Comparison of ENCODE assay signal across 13 cellular contexts in genomic region chr16:23145608-23146007, GRCh38. TPM values are rescaled to one million over a fixed set of nuclear protein-coding genes. Genes with fewer than 3 reads are reported as not detected.
DNase-seq lines count a peak whose midpoint lies in the region; ATAC-seq, FAIRE-seq and TF ChIP-seq lines count a peak whose summit lies in the region.
"Had no signal": no experiment of that assay in that cellular context is flagged by ENCODE, and none has a peak within 500 bp of the region (broad histone marks: within the 10 kb centered on the region; RNA-seq: fewer than 3 reads in every experiment).

No MANE protein-coding gene starts in this region.

- DNase-seq in left ventricle myocardium inferior, result no peak
- no peak for DNase-seq in heart left ventricle
- peak; percentile 33 for DNase-seq in brain microvascular endothelial cell
- peak; percentile 44 for DNase-seq in keratinocyte (ENCODE audit: low read depth, low spot score)
- no peak for DNase-seq in GM19240 (ENCODE audit: insufficient read length, low spot score)
- no peak for DNase-seq in activated CD4-positive, alpha-beta T cell treated with anti-CD3 and anti-CD28 coated beads, Interleukin-2, amount 10 ng/mL, durations not matched to agents 7 days and 5 days
- no peak for DNase-seq in sigmoid colon
- DNase-seq in COLO668 (lab: John Stamatoyannopoulos, UW; ENCODE audit: unreplicated experiment), result no peak
- DNase-seq: activated CD4-positive, alpha-beta T cell treated with anti-CD3 and anti-CD28 coated beads, Interleukin-2, amount 10 ng/mL, durations not matched to agents 24 days and 14 days; SJCRH30 had no signal

- peaks cover 70% of the 10 kb centered on the region for H3K79me2 ChIP-seq in keratinocyte (ENCODE audit: control insufficient read depth, insufficient read depth, low read length)

- H3K27me3 ChIP-seq in left ventricle myocardium inferior (ENCODE audit: low read depth) (no peaks in the 10 kb centered on the region), heart left ventricle (no peaks in the 10 kb centered on the region), brain microvascular endothelial cell (replicated peaks) (no peaks in the 10 kb centered on the region), keratinocyte (ENCODE audit: control insufficient read depth, extremely low read depth, insufficient read depth, low read length) (no peaks in the 10 kb centered on the region), sigmoid colon (no peaks in the 10 kb centered on the region)
- H3K27me3 ChIP-seq: SJCRH30 had no signal

- peak overlapping the region; percentile 87 for H3K9ac ChIP-seq in keratinocyte (ENCODE audit: control insufficient read depth, extremely low read depth, insufficient read depth, low read length)

- H3K9me1 ChIP-seq in keratinocyte (ENCODE audit: control insufficient read depth, extremely low read depth, insufficient read depth, low read length), result peaks cover 4% of the 10 kb centered on the region

- peak overlapping the region; percentile 93 for H3K4me2 ChIP-seq in keratinocyte (ENCODE audit: control insufficient read depth, extremely low read depth, insufficient read depth, low read depth, low read length)

- ATAC-seq in heart left ventricle, result no peak
- ATAC-seq: K562 had no signal

- no peaks in the 10 kb centered on the region for H3K9me3 Mint-ChIP-seq in activated CD4-positive, alpha-beta T cell treated with anti-CD3 and anti-CD28 coated beads, Interleukin-2, amount 10 ng/mL, durations not matched to agents 7 days and 5 days
- H3K9me3 Mint-ChIP-seq: activated CD4-positive, alpha-beta T cell treated with anti-CD3 and anti-CD28 coated beads, Interleukin-2, amount 10 ng/mL, durations not matched to agents 24 days and 14 days had no signal

- no peak overlapping the region for H3K4me3 Mint-ChIP-seq in activated CD4-positive, alpha-beta T cell treated with anti-CD3 and anti-CD28 coated beads, Interleukin-2, amount 10 ng/mL, durations not matched to agents 7 days and 5 days
- H3K4me3 Mint-ChIP-seq: activated CD4-positive, alpha-beta T cell treated with anti-CD3 and anti-CD28 coated beads, Interleukin-2, amount 10 ng/mL, durations not matched to agents 24 days and 14 days had no signal

- no peak overlapping the region for H3K4me3 ChIP-seq in left ventricle myocardium inferior
- no peak overlapping the region for H3K4me3 ChIP-seq in heart left ventricle
- no peak overlapping the region for H3K4me3 ChIP-seq in brain microvascular endothelial cell (ENCODE audit: low read depth, low read length)
- H3K4me3 ChIP-seq in keratinocyte (ENCODE audit: control insufficient read depth in 2 of 3, extremely low read depth in 1 of 3, insufficient read depth in 2 of 3, low read depth in 1 of 3, low read length in 3 of 3), result peak overlapping the region in 2 of 3 experiments; percentile 59 to 91
- H3K4me3 ChIP-seq in sigmoid colon, result no peak overlapping the region
- H3K4me3 ChIP-seq: K562, SJCRH30 had no signal

- TF ChIP-seq CTCF in left ventricle myocardium inferior (IDR thresholded peaks at IDR 0.05; ENCODE audit: borderline replicate concordance) (no peak), heart left ventricle (IDR thresholded peaks at IDR 0.05) (no peak), brain microvascular endothelial cell (IDR thresholded peaks at IDR 0.05; ENCODE audit: low read depth, low read length, missing control alignments) (no peak), keratinocyte (optimal IDR thresholded peaks at IDR 0.05 in 1 of 3, IDR thresholded peaks at IDR 0.05 in 1 of 3, conservative IDR thresholded peaks at IDR 0.05 in 1 of 3; ENCODE audit: extremely low read depth in 1 of 3, insufficient read depth in 2 of 3, low read length in 3 of 3) (no peak), sigmoid colon (IDR thresholded peaks at IDR 0.05) (no peak)

- H3K36me3 Mint-ChIP-seq in activated CD4-positive, alpha-beta T cell treated with anti-CD3 and anti-CD28 coated beads, Interleukin-2, amount 10 ng/mL, durations not matched to agents 7 days and 5 days (ENCODE audit: low read depth), result no peaks in the 10 kb centered on the region

- H3K36me3 ChIP-seq in left ventricle myocardium inferior (no peaks in the 10 kb centered on the region), heart left ventricle (no peaks in the 10 kb centered on the region), brain microvascular endothelial cell (replicated peaks) (no peaks in the 10 kb centered on the region), keratinocyte (ENCODE audit: control insufficient read depth in 2 of 2, extremely low read depth in 1 of 2, insufficient read depth in 2 of 2, low read length in 2 of 2) (no peaks in the 10 kb centered on the region), sigmoid colon (no peaks in the 10 kb centered on the region)
- H3K36me3 ChIP-seq: SJCRH30 had no signal

- H3K4me1 Mint-ChIP-seq in activated CD4-positive, alpha-beta T cell treated with anti-CD3 and anti-CD28 coated beads, Interleukin-2, amount 10 ng/mL, durations not matched to agents 7 days and 5 days, result peaks cover 35% of the 10 kb centered on the region

- peak; percentile 95 for FAIRE-seq in keratinocyte (lab: Jason Lieb, UNC)
- FAIRE-seq: K562 had no signal

- H2AFZ ChIP-seq in keratinocyte (ENCODE audit: control insufficient read depth, low read length), result no peak overlapping the region

- in situ Hi-C loops in brain microvascular endothelial cell (cut with HindIII; ENCODE audit: low pct_ligation_motif_present, low sequenced_read_pairs), result no loop called here

- intact Hi-C loops in left ventricle myocardium inferior (cut with micrococcal nuclease), result loop anchor here (10.0 kb wide), 1 partner anchor 71 kb away; no protein-coding TSS in a partner anchor
- intact Hi-C loops in heart left ventricle (cut with DNase I), result loop anchor here in 9 of 10 donors (2.0 to 10.0 kb wide), 6 partner anchors 15 to 951 kb away; no protein-coding TSS in a partner anchor
- intact Hi-C loops in sigmoid colon (cut with DNase I), result no loop called here

- H3K4me1 ChIP-seq in left ventricle myocardium inferior (peaks cover 80% of the 10 kb centered on the region), heart left ventricle (peaks cover 4 to 84% (median 49%) of the 10 kb centered on the region in 12 donors), keratinocyte (ENCODE audit: control insufficient read depth, extremely low read depth, insufficient read depth, low read length) (peaks cover 59% of the 10 kb centered on the region), sigmoid colon (peaks cover 0 to 82% (median 68%) of the 10 kb centered on the region in 4 donors)

- dilution Hi-C loops in keratinocyte (cut with MboI; ENCODE audit: extremely low pct_ligation_motif_present, low sequenced_read_pairs), result no loop called here

- POLR2A ChIA-PET in activated CD4-positive, alpha-beta T cell treated with anti-CD3 and anti-CD28 coated beads, Interleukin-2, amount 10 ng/mL, durations not matched to agents 7 days and 5 days (lab: Charles Lee), result no interaction called here

- no peak for TF ChIP-seq POLR2A in heart left ventricle (IDR thresholded peaks at IDR 0.05)
- TF ChIP-seq POLR2A in sigmoid colon (IDR thresholded peaks at IDR 0.05), result no peak

- 23 to 46% (median 44%) methylated on average over 3 of the region's 3 CpGs for WGBS in heart left ventricle, 4 donors
- WGBS in sigmoid colon, 2 donors, result 69 to 70% methylated on average over 3 of the region's 3 CpGs

- no peaks in the 10 kb centered on the region for H3K27me3 Mint-ChIP-seq in activated CD4-positive, alpha-beta T cell treated with anti-CD3 and anti-CD28 coated beads, Interleukin-2, amount 10 ng/mL, durations not matched to agents 7 days and 5 days
- H3K27me3 Mint-ChIP-seq: activated CD4-positive, alpha-beta T cell treated with anti-CD3 and anti-CD28 coated beads, Interleukin-2, amount 10 ng/mL, durations not matched to agents 24 days and 14 days had no signal

- H3K9me3 ChIP-seq in left ventricle myocardium inferior (replicated peaks), result no peaks in the 10 kb centered on the region
- no peaks in the 10 kb centered on the region for H3K9me3 ChIP-seq in heart left ventricle
- no peaks in the 10 kb centered on the region for H3K9me3 ChIP-seq in keratinocyte (ENCODE audit: control insufficient read depth, low read depth, low read length)
- no peaks in the 10 kb centered on the region for H3K9me3 ChIP-seq in sigmoid colon
- H3K9me3 ChIP-seq: SJCRH30 had no signal

- TF ChIP-seq EP300 in sigmoid colon (IDR thresholded peaks at IDR 0.05), result no peak

- no peaks in the 10 kb centered on the region for H4K20me1 ChIP-seq in keratinocyte (ENCODE audit: control insufficient read depth, extremely low read depth, insufficient read depth, low read length)

- no peak overlapping the region for H3K27ac Mint-ChIP-seq in activated CD4-positive, alpha-beta T cell treated with anti-CD3 and anti-CD28 coated beads, Interleukin-2, amount 10 ng/mL, durations not matched to agents 7 days and 5 days
- H3K27ac Mint-ChIP-seq: activated CD4-positive, alpha-beta T cell treated with anti-CD3 and anti-CD28 coated beads, Interleukin-2, amount 10 ng/mL, durations not matched to agents 24 days and 14 days had no signal

- CTCF ChIA-PET in activated CD4-positive, alpha-beta T cell treated with anti-CD3 and anti-CD28 coated beads, Interleukin-2, amount 10 ng/mL, durations not matched to agents 7 days and 5 days (lab: Charles Lee), result no interaction called here

- peak overlapping the region; percentile 97 for H3K27ac ChIP-seq in left ventricle myocardium inferior (replicated peaks)
- peak overlapping the region in 5 of 12 donors; percentile 10 to 49 (median 22) for H3K27ac ChIP-seq in heart left ventricle
- no peak overlapping the region for H3K27ac ChIP-seq in brain microvascular endothelial cell
- H3K27ac ChIP-seq in keratinocyte (ENCODE audit: control insufficient read depth, insufficient read depth, low read length), result peak overlapping the region; percentile 98
- peak overlapping the region in 2 of 4 donors; percentile 47 to 86 for H3K27ac ChIP-seq in sigmoid colon
- H3K27ac ChIP-seq: SJCRH30 had no signal

RNA-seq across cellular contexts. Expression of gene USP31, which starts 3.6 kb away (rescaled TPM):
- total RNA-seq in left ventricle myocardium inferior (28.2 TPM), heart left ventricle (10 to 100 TPM; 19.1 to 49.9 (median 23.8) TPM), sigmoid colon (10 to 100 TPM; 12.7 to 21.0 (median 16.7) TPM)
- polyA plus RNA-seq in heart left ventricle (10 to 100 TPM in 1 of 2 donors, 1 to 10 TPM in 1; 9.2 to 48.2 TPM), keratinocyte (14.0 to 16.3 TPM (median 15.8 TPM) in 3 replicates), sigmoid colon (1 to 10 TPM in 2 of 3 donors, under 1 TPM in 1; 0.60 to 4.0 (median 2.3) TPM)
- polyA plus RNA-seq in keratinocyte (2011; ENCODE audit: low read depth), result 8.2 TPM
- polyA plus RNA-seq in keratinocyte (2011; cell fraction: cytosol; rRNA removed), result 9.3 and 11.8 TPM in 2 replicates
- polyA plus RNA-seq in keratinocyte (2011; cell fraction: nucleus; rRNA removed), result 26.6 and 31.3 TPM in 2 replicates
- 8.4 and 11.4 TPM in 2 replicates for polyA plus RNA-seq in keratinocyte (2012; ENCODE audit: low replicate concordance)
- 28.2 to 53.4 TPM (median 46.9 TPM) in 3 replicates for polyA minus RNA-seq in keratinocyte
- 22.4 TPM for polyA minus RNA-seq in keratinocyte (2011; cell fraction: cytosol; rRNA and poly(A)+ RNA removed)
- polyA minus RNA-seq in keratinocyte (2011; cell fraction: nucleus; rRNA and poly(A)+ RNA removed), result 39.5 and 68.3 TPM in 2 replicates
- total RNA-seq in activated CD4-positive, alpha-beta T cell treated with anti-CD3 and anti-CD28 coated beads, Interleukin-2, amount 10 ng/mL, durations not matched to agents 7 days and 5 days, result 1 to 10 TPM; 6.6 to 6.8 TPM

RNA-seq across cellular contexts. Expression of gene SCNN1G, which starts 36.9 kb away (rescaled TPM):
- total RNA-seq in left ventricle myocardium inferior, result not detected
- total RNA-seq in heart left ventricle, result under 1 TPM in 3 of 9 donors, not detected in 6; 0.08 to 0.20 (median 0.16) TPM
- polyA plus RNA-seq in heart left ventricle, result under 1 TPM in 1 of 2 donors, not detected in 1; 0.03 TPM
- 0.25 to 0.70 TPM (median 0.29 TPM) in 3 replicates for polyA plus RNA-seq in keratinocyte
- polyA plus RNA-seq in keratinocyte (2011; ENCODE audit: low read depth), result 0.67 TPM
- 0.12 and 0.18 TPM in 2 replicates for polyA plus RNA-seq in keratinocyte (2011; cell fraction: cytosol; rRNA removed)
- 0.97 and 1.1 TPM in 2 replicates for polyA plus RNA-seq in keratinocyte (2011; cell fraction: nucleus; rRNA removed)
- 0.58 and 2.7 TPM in 2 replicates for polyA plus RNA-seq in keratinocyte (2012; ENCODE audit: low replicate concordance)
- polyA minus RNA-seq in keratinocyte, result 0.16 to 0.33 TPM (median 0.30 TPM) in 3 replicates
- polyA minus RNA-seq in keratinocyte (2011; cell fraction: cytosol; rRNA and poly(A)+ RNA removed), result not detected
- 0.84 and 0.85 TPM in 2 replicates for polyA minus RNA-seq in keratinocyte (2011; cell fraction: nucleus; rRNA and poly(A)+ RNA removed)
- not detected for total RNA-seq in activated CD4-positive, alpha-beta T cell treated with anti-CD3 and anti-CD28 coated beads, Interleukin-2, amount 10 ng/mL, durations not matched to agents 7 days and 5 days
- under 1 TPM in 2 of 4 donors, not detected in 2; under 0.01 to 0.16 TPM for total RNA-seq in sigmoid colon
- 10 to 100 TPM in 1 of 3 donors, 1 to 10 TPM in 2; 3.0 to 36.2 (median 9.2) TPM for polyA plus RNA-seq in sigmoid colon
- total RNA-seq: activated CD4-positive, alpha-beta T cell treated with anti-CD3 and anti-CD28 coated beads, Interleukin-2, amount 10 ng/mL, durations not matched to agents 24 days and 14 days; K562; liver; posterior vena cava; SJCRH30 had no signal
- polyA plus RNA-seq: K562, liver had no signal

Comparison
In these comparisons a context has a peak if more than half of its experiments do, and no peak if none do; other contexts are left out.
1. DNase-seq: peak in brain microvascular endothelial cell (single experiment) and keratinocyte (single experiment); none in left ventricle myocardium inferior (single experiment), heart left ventricle (0 of 5), GM19240 (single experiment), activated CD4-positive, alpha-beta T cell treated with anti-CD3 and anti-CD28 coated beads, Interleukin-2, amount 10 ng/mL, durations not matched to agents 7 days and 5 days (single experiment), sigmoid colon (single experiment) and COLO668 (single experiment).
2. H3K4me3 ChIP-seq: peak in keratinocyte (2 of 3); none in left ventricle myocardium inferior (single experiment), heart left ventricle (0 of 12), brain microvascular endothelial cell (single experiment) and sigmoid colon (0 of 4).